Comparison of ENCODE assay signal across 1 cellular context in genomic region chr5:9456435-9457042, GRCh38.
TF ChIP-seq lines count a peak whose summit lies in the region.

No MANE protein-coding gene starts in this region.

TF ChIP-seq in IMR-90, 13 proteins besides CTCF, POLR2A, EP300 and RAD21:
- TF ChIP-seq MAFK (IDR thresholded peaks at IDR 0.05; ENCODE audit: low read depth, low read length) (no peak), RFX5 (IDR thresholded peaks at IDR 0.05; ENCODE audit: low read depth, low read length) (no peak), USF2 (IDR thresholded peaks at IDR 0.05; ENCODE audit: low read depth, low read length) (no peak), BHLHE40 (IDR thresholded peaks at IDR 0.05; ENCODE audit: low read depth, low read length) (no peak), NFE2L2 (IDR thresholded peaks at IDR 0.05; ENCODE audit: low read depth, low read length) (no peak), CHD1 (IDR thresholded peaks at IDR 0.05; ENCODE audit: low read depth, low read length) (no peak), FOS (IDR thresholded peaks at IDR 0.05; ENCODE audit: low read depth, low read length) (peak; percentile 8; the same call in 1 of the 2 replicates), MAZ (IDR thresholded peaks at IDR 0.05; ENCODE audit: borderline replicate concordance, low read depth, low read length) (peak; percentile 49; the same call in 1 of the 2 replicates), RCOR1 (IDR thresholded peaks at IDR 0.05; ENCODE audit: insufficient replicate concordance, low read length) (peak; percentile 96), ELK1 (IDR thresholded peaks at IDR 0.05; ENCODE audit: borderline replicate concordance, low read depth, low read length) (no peak), CEBPB (IDR thresholded peaks at IDR 0.05; ENCODE audit: low read depth, low read length) (no peak), SMC3 (IDR thresholded peaks at IDR 0.05; ENCODE audit: low read depth, low read length) (no peak), MXI1 (IDR thresholded peaks at IDR 0.05; ENCODE audit: borderline replicate concordance, low read depth, low read length) (no peak)
